In the genomic region with DNA sequence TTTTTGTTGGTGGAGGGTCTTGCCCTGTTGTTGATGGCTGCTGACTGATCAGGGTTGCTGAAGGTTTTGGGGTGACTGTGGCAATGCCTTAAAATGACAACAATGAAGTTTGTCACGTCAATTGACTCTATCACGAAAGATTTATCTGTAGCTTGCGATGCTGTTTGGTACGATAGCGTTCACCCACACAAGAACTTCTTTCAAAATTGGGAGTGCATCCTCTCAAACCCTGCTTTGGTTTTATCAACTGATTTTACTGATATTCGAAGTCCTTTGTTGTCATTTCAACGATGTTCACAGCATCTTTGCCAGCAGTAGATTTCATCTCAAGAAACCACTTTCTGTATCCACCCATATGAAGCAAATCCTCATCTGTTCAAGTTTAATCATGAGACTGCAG, we compare ENCODE assay signal across 20 cellular contexts.
DNase-seq lines count a peak whose midpoint lies in the region; ATAC-seq lines count a peak whose summit lies in the region.
"Had no signal": no experiment of that assay in that cellular context is flagged by ENCODE, and none has a peak within 500 bp of the region (broad histone marks: within the 10 kb centered on the region; RNA-seq: fewer than 3 reads in every experiment).

No MANE protein-coding gene starts in this region.

- peaks cover 99% of the 10 kb centered on the region for H3K36me3 Mint-ChIP-seq in activated T-cell treated with anti-CD3 and anti-CD28 coated beads, Interleukin-2, amount 50 U/mL, for 24 hours (ENCODE audit: low read depth)
- peaks cover 97% of the 10 kb centered on the region for H3K36me3 Mint-ChIP-seq in stimulated activated naive CD8-positive, alpha-beta T cell treated with anti-CD3 and anti-CD28 coated beads, Interleukin-15, Interleukin-2, amounts not matched to agents 100 ng/mL and 50 ng/mL, for 24 hours (ENCODE audit: low read depth)
- peaks cover 95% of the 10 kb centered on the region for H3K36me3 Mint-ChIP-seq in activated naive CD8-positive, alpha-beta T cell treated with anti-CD3 and anti-CD28 coated beads, Interleukin-2, amount 50 U/mL, for 24 hours (ENCODE audit: low read depth)
- H3K36me3 Mint-ChIP-seq in stimulated activated memory B cell treated with anti-CD40 and anti-IgM and Interleukin-4, amounts not matched to agents 10 μg/mL and 1 μg/mL and 100 μg/mL, for 72 hours, result peaks cover 72% of the 10 kb centered on the region

- H3K4me1 Mint-ChIP-seq in activated T-cell treated with anti-CD3 and anti-CD28 coated beads, Interleukin-2, amount 50 U/mL, for 24 hours (ENCODE audit: low read depth), result peaks cover 87% of the 10 kb centered on the region
- peaks cover 87% of the 10 kb centered on the region for H3K4me1 Mint-ChIP-seq in stimulated activated naive CD8-positive, alpha-beta T cell treated with anti-CD3 and anti-CD28 coated beads, Interleukin-15, Interleukin-2, amounts not matched to agents 100 ng/mL and 50 ng/mL, for 24 hours (ENCODE audit: low read depth)
- peaks cover 81% of the 10 kb centered on the region for H3K4me1 Mint-ChIP-seq in activated naive CD8-positive, alpha-beta T cell treated with anti-CD3 and anti-CD28 coated beads, Interleukin-2, amount 50 U/mL, for 24 hours
- no peaks in the 10 kb centered on the region for H3K4me1 Mint-ChIP-seq in stimulated activated memory B cell treated with anti-CD40 and anti-IgM and Interleukin-4, amounts not matched to agents 10 μg/mL and 1 μg/mL and 100 μg/mL, for 72 hours

- H3K27me3 Mint-ChIP-seq in activated T-cell treated with anti-CD3 and anti-CD28 coated beads, Interleukin-2, amount 50 U/mL, for 24 hours, result no peaks in the 10 kb centered on the region
- no peaks in the 10 kb centered on the region for H3K27me3 Mint-ChIP-seq in stimulated activated naive CD8-positive, alpha-beta T cell treated with anti-CD3 and anti-CD28 coated beads, Interleukin-15, Interleukin-2, amounts not matched to agents 100 ng/mL and 50 ng/mL, for 24 hours
- H3K27me3 Mint-ChIP-seq in activated naive CD8-positive, alpha-beta T cell treated with anti-CD3 and anti-CD28 coated beads, Interleukin-2, amount 50 U/mL, for 24 hours, result no peaks in the 10 kb centered on the region
- no peaks in the 10 kb centered on the region for H3K27me3 Mint-ChIP-seq in stimulated activated memory B cell treated with anti-CD40 and anti-IgM and Interleukin-4, amounts not matched to agents 10 μg/mL and 1 μg/mL and 100 μg/mL, for 72 hours
- H3K27me3 Mint-ChIP-seq: CD4-positive, CD25-positive, alpha-beta regulatory T cell had no signal

- intact Hi-C loops in posterior cingulate gyrus (cut with DNase I), result no loop called here

- H3K27ac Mint-ChIP-seq in activated T-cell treated with anti-CD3 and anti-CD28 coated beads, Interleukin-2, amount 50 U/mL, for 24 hours, result peak overlapping the region; percentile 87
- H3K27ac Mint-ChIP-seq in stimulated activated naive CD8-positive, alpha-beta T cell treated with anti-CD3 and anti-CD28 coated beads, Interleukin-15, Interleukin-2, amounts not matched to agents 100 ng/mL and 50 ng/mL, for 24 hours, result peak overlapping the region; percentile 63
- peak overlapping the region; percentile 61 for H3K27ac Mint-ChIP-seq in activated naive CD8-positive, alpha-beta T cell treated with anti-CD3 and anti-CD28 coated beads, Interleukin-2, amount 50 U/mL, for 24 hours
- no peak overlapping the region for H3K27ac Mint-ChIP-seq in stimulated activated memory B cell treated with anti-CD40 and anti-IgM and Interleukin-4, amounts not matched to agents 10 μg/mL and 1 μg/mL and 100 μg/mL, for 72 hours
- H3K27ac Mint-ChIP-seq: CD4-positive, CD25-positive, alpha-beta regulatory T cell had no signal

- DNase-seq in activated T-cell treated with anti-CD3 and anti-CD28 coated beads, Interleukin-2, amount 50 U/mL, for 24 hours, result no peak
- DNase-seq in activated T-cell treated with anti-CD3 and anti-CD28 coated beads, Interleukin-2, amount 50 U/mL, for 48 hours, result no peak
- no peak for DNase-seq in stimulated activated naive CD8-positive, alpha-beta T cell treated with anti-CD3 and anti-CD28 coated beads, Interleukin-15, Interleukin-2, amounts not matched to agents 100 U/mL and 50 U/mL, for 24 hours
- no peak for DNase-seq in activated naive CD8-positive, alpha-beta T cell treated with anti-CD3 and anti-CD28 coated beads, Interleukin-2, amount 50 U/mL, for 24 hours
- DNase-seq in posterior cingulate gyrus, result no peak
- DNase-seq in stimulated activated CD4-positive, alpha-beta T cell treated with anti-CD3 and anti-CD28 coated beads, Interleukin-4, amount 100 ng/mL, for 1 hour, result no peak
- DNase-seq: CD4-positive, CD25-positive, alpha-beta regulatory T cell; H7; IMR-90; KG1; MG63; NCI-H1105 treated with DMSO at 0.1 percent for 48 hours; NCI-H146; NCI-H1930; NCI-H2107; NCI-H524; NCI-H774; SIG-M5 had no signal

- ATAC-seq in stimulated activated naive CD8-positive, alpha-beta T cell treated with anti-CD3 and anti-CD28 coated beads, Interleukin-15, Interleukin-2, amounts not matched to agents 100 U/mL and 50 U/mL, for 24 hours, result no peak
- ATAC-seq in activated naive CD8-positive, alpha-beta T cell treated with anti-CD3 and anti-CD28 coated beads, Interleukin-2, amount 50 U/mL, for 24 hours, result no peak
- ATAC-seq in stimulated activated memory B cell treated with anti-CD40 and anti-IgM and Interleukin-4, amounts not matched to agents 10 μg/mL and 1 μg/mL and 100 μg/mL, for 72 hours, result no peak

- no peaks in the 10 kb centered on the region for H3K9me3 Mint-ChIP-seq in activated T-cell treated with anti-CD3 and anti-CD28 coated beads, Interleukin-2, amount 50 U/mL, for 24 hours
- no peaks in the 10 kb centered on the region for H3K9me3 Mint-ChIP-seq in stimulated activated naive CD8-positive, alpha-beta T cell treated with anti-CD3 and anti-CD28 coated beads, Interleukin-15, Interleukin-2, amounts not matched to agents 100 ng/mL and 50 ng/mL, for 24 hours
- H3K9me3 Mint-ChIP-seq in activated naive CD8-positive, alpha-beta T cell treated with anti-CD3 and anti-CD28 coated beads, Interleukin-2, amount 50 U/mL, for 24 hours, result peaks cover 4% of the 10 kb centered on the region
- H3K9me3 Mint-ChIP-seq in stimulated activated memory B cell treated with anti-CD40 and anti-IgM and Interleukin-4, amounts not matched to agents 10 μg/mL and 1 μg/mL and 100 μg/mL, for 72 hours, result no peaks in the 10 kb centered on the region
- H3K9me3 Mint-ChIP-seq: CD4-positive, CD25-positive, alpha-beta regulatory T cell had no signal

- no peak overlapping the region for H3K4me3 Mint-ChIP-seq in activated T-cell treated with anti-CD3 and anti-CD28 coated beads, Interleukin-2, amount 50 U/mL, for 24 hours
- H3K4me3 Mint-ChIP-seq in stimulated activated naive CD8-positive, alpha-beta T cell treated with anti-CD3 and anti-CD28 coated beads, Interleukin-15, Interleukin-2, amounts not matched to agents 100 ng/mL and 50 ng/mL, for 24 hours, result no peak overlapping the region
- no peak overlapping the region for H3K4me3 Mint-ChIP-seq in activated naive CD8-positive, alpha-beta T cell treated with anti-CD3 and anti-CD28 coated beads, Interleukin-2, amount 50 U/mL, for 24 hours
- no peak overlapping the region for H3K4me3 Mint-ChIP-seq in stimulated activated memory B cell treated with anti-CD40 and anti-IgM and Interleukin-4, amounts not matched to agents 10 μg/mL and 1 μg/mL and 100 μg/mL, for 72 hours
- H3K4me3 Mint-ChIP-seq: CD4-positive, CD25-positive, alpha-beta regulatory T cell had no signal
